ENCODE assay signal across 8 cellular contexts in genomic region chr5:147576646-147577535, GRCh38.
A peak's percentile ranks its signal among the peaks of the same experiment; 100 is the strongest.
DNase-seq lines count a peak whose midpoint lies in the region; ATAC-seq and TF ChIP-seq lines count a peak whose summit lies in the region.

No MANE protein-coding gene starts in this region.

- no peak for DNase-seq in GM12864 (ENCODE audit: low read depth)
- peak in 1 of 2 experiments; percentile 33 for DNase-seq in PC-9
- DNase-seq in cardiac fibroblast (ENCODE audit: low read depth in 2 of 2): peak; percentile 57 to 58
- DNase-seq in right lobe of liver: peak in 2 of 3 donors; percentile 49 to 58
- DNase-seq in thoracic aorta (ENCODE audit: low spot score): no peak
- no peak for DNase-seq in G401 (ENCODE audit: low spot score)

- 34% methylated on average over 15 of the region's 15 CpGs for WGBS in right lobe of liver (ENCODE audit: insufficient coverage, low coverage, low lambda C conversion rate, missing lambda C conversion rate)

- H3K4me1 ChIP-seq in PC-9 (replicated peaks; ENCODE audit: insufficient read depth) (no peaks in the 10 kb centered on the region), right lobe of liver (no peaks in the 10 kb centered on the region), thoracic aorta (ENCODE audit: control insufficient read depth in 1 of 2, low read depth in 2 of 2) (peaks cover 0 to 12% of the 10 kb centered on the region in 2 donors)

- ATAC-seq in HG02870 (IDR thresholded peaks at IDR 0.05; ENCODE audit: unreplicated experiment): peak; percentile 61
- ATAC-seq in right lobe of liver: peak; percentile 81 to 94 (median 85)
- peak; percentile 32 for ATAC-seq in thoracic aorta (ENCODE audit: insufficient number of reproducible peaks, low FRiP score, low read depth)

- H3K4me2 ChIP-seq in PC-9: no peak overlapping the region

- intact Hi-C loops in PC-9 (cut with micrococcal nuclease; ENCODE audit: unreplicated experiment) (loop anchor here (5.0 to 10.0 kb wide), 3 partner anchors 65 to 1035 kb away; partner anchors contain the start of gene DPYSL3), right lobe of liver (cut with DNase I) (loop anchor here in 1 of 2 donors (5.0 kb wide), 1 partner anchor 125 kb away; no protein-coding TSS in a partner anchor)

- peak; percentile 95 for TF ChIP-seq CTCF in 22Rv1 (IDR thresholded peaks at IDR 0.05)
- peak; percentile 85 for TF ChIP-seq CTCF in GM12864 (IDR thresholded peaks at IDR 0.05; ENCODE audit: low read depth, low read length, missing control alignments)
- peak; percentile 76 for TF ChIP-seq CTCF in PC-9 (conservative IDR thresholded peaks at IDR 0.05)
- peak; percentile 95 for TF ChIP-seq CTCF in cardiac fibroblast (IDR thresholded peaks at IDR 0.05; ENCODE audit: low read depth, low read length)
- peak; percentile 74 to 88 (median 82) for TF ChIP-seq CTCF in right lobe of liver (IDR thresholded peaks at IDR 0.05)
- peak; percentile 86 for TF ChIP-seq CTCF in thoracic aorta (IDR thresholded peaks at IDR 0.05)

- no peak overlapping the region for H3K27ac ChIP-seq in 22Rv1
- no peak overlapping the region for H3K27ac ChIP-seq in PC-9
- H3K27ac ChIP-seq in right lobe of liver: no peak overlapping the region
- H3K27ac ChIP-seq in thoracic aorta: no peak overlapping the region

- in situ Hi-C loops in G401 (cut with HindIII; ENCODE audit: low sequenced_read_pairs): no loop called here

- POLR2A ChIA-PET in PC-9 (lab: Charles Lee; ENCODE audit: unreplicated experiment): no interaction called here

- H4K20me1 ChIP-seq in PC-9 (ENCODE audit: insufficient read depth): no peaks in the 10 kb centered on the region

- no peaks in the 10 kb centered on the region for H3K36me3 ChIP-seq in PC-9 (ENCODE audit: low read depth)
- no peaks in the 10 kb centered on the region for H3K36me3 ChIP-seq in right lobe of liver
- H3K36me3 ChIP-seq in thoracic aorta: no peaks in the 10 kb centered on the region

- H3K9me2 ChIP-seq in PC-9 (ENCODE audit: insufficient read depth): no peaks in the 10 kb centered on the region

- H3K79me2 ChIP-seq in PC-9 (ENCODE audit: low read depth): no peaks in the 10 kb centered on the region

- H3K9me3 ChIP-seq in PC-9 (ENCODE audit: insufficient read depth, low read depth) (no peaks in the 10 kb centered on the region), right lobe of liver (no peaks in the 10 kb centered on the region), thoracic aorta (peaks cover 8% of the 10 kb centered on the region)

- no peak overlapping the region for H2AFZ ChIP-seq in PC-9

- no peaks in the 10 kb centered on the region for H3F3A ChIP-seq in PC-9 (ENCODE audit: insufficient read depth, low read depth)

- no TSS peak for BruUV-seq in PC-9 (replicated peaks; lab: Mats Ljungman, UMichigan)

- H3K4me3 ChIP-seq in GM12864 (ENCODE audit: low read depth, low read length) (no peak overlapping the region), PC-9 (no peak overlapping the region), cardiac fibroblast (replicated peaks in 1 of 2; ENCODE audit: low read depth in 2 of 2, low read length in 2 of 2) (no peak overlapping the region), right lobe of liver (no peak overlapping the region), thoracic aorta (no peak overlapping the region)

- H3K27me3 ChIP-seq in PC-9 (ENCODE audit: insufficient read depth, low read depth): peaks cover 5% of the 10 kb centered on the region; the same call in 1 of the 2 replicates
- H3K27me3 ChIP-seq in right lobe of liver: no peaks in the 10 kb centered on the region
- no peaks in the 10 kb centered on the region for H3K27me3 ChIP-seq in thoracic aorta (replicated peaks; ENCODE audit: insufficient read depth)

- no peak for TF ChIP-seq POLR2A in right lobe of liver (IDR thresholded peaks at IDR 0.05)

- CTCF ChIA-PET in PC-9 (lab: Charles Lee): interaction anchor here (0.6 to 0.8 kb wide), 4 partner anchors 11 to 266 kb away, joined by 3 to 26 read pairs (median 14); no protein-coding TSS in a partner anchor

Comparison
In these comparisons a context has a peak if more than half of its experiments do, and no peak if none do; other contexts are left out.
1. DNase-seq: peak in cardiac fibroblast (2 of 2) and right lobe of liver (2 of 3); none in GM12864 (single experiment), thoracic aorta (single experiment) and G401 (single experiment).
2. ATAC-seq: peak in every context shown above with its lines; median percentile 85 in right lobe of liver; 61 in HG02870; 32 in thoracic aorta.
3. Peak in every context shown above with its lines, with median percentiles within 50 percentile points of each other: CTCF ChIP-seq.